Comparison of ENCODE assay signal across 23 cellular contexts in genomic region chr12:61254225-61254624, GRCh38.
"Had no signal": no experiment of that assay in that cellular context is flagged by ENCODE, and none has a peak within 500 bp of the region (broad histone marks: within the 10 kb centered on the region; RNA-seq: fewer than 3 reads in every experiment).

No MANE protein-coding gene starts in this region.

- H3K4me1 ChIP-seq: gastroesophageal sphincter, heart left ventricle, left lung, parathyroid adenoma, right lobe of liver, tibial nerve, upper lobe of left lung had no signal

- H3K9me3 ChIP-seq: gastroesophageal sphincter, neutrophil, right lobe of liver, thoracic aorta, tibial nerve, upper lobe of left lung had no signal

- H3K79me2 ChIP-seq: hepatocyte, parathyroid adenoma had no signal

- H3K27me3 ChIP-seq: gastroesophageal sphincter, heart left ventricle, hepatocyte, left lung, neutrophil, right lobe of liver, tibial nerve, upper lobe of left lung had no signal

- H3K27ac ChIP-seq: epithelial cell of prostate, gastroesophageal sphincter, heart left ventricle, hepatocyte, left lung, neutrophil, parathyroid adenoma, right lobe of liver, thoracic aorta, tibial nerve, upper lobe of left lung had no signal

- H3K4me2 ChIP-seq: hepatocyte had no signal

- H2AFZ ChIP-seq: hepatocyte, parathyroid adenoma had no signal

- H3K4me3 ChIP-seq: gastroesophageal sphincter, heart left ventricle, hepatocyte, left lung, right lobe of liver, thoracic aorta, tibial nerve, upper lobe of left lung had no signal

- H3K36me3 ChIP-seq: gastroesophageal sphincter, heart left ventricle, left lung, neutrophil, right lobe of liver, thoracic aorta, tibial nerve, upper lobe of left lung had no signal

- ATAC-seq: effector memory CD8-positive, alpha-beta T cell; esophagus mucosa; gastroesophageal sphincter; heart left ventricle; left cardiac atrium; left lung; natural killer cell; right lobe of liver; stimulated activated naive B cell treated with anti-CD40 and anti-IgM and Interleukin-4, amounts not matched to agents 10 μg/mL and 1 μg/mL and 100 μg/mL, for 72 hours had no signal

- DNase-seq: cortex of kidney; effector memory CD8-positive, alpha-beta T cell; foreskin fibroblast; heart left ventricle; left cardiac atrium; left lung; natural killer cell; right lobe of liver; small intestine; stimulated activated CD4-positive, alpha-beta T cell treated with anti-CD3 and anti-CD28 coated beads, Interleukin-15, amount 100 ng/mL, for 24 hours; stimulated activated CD4-positive, alpha-beta T cell treated with anti-CD3 and anti-CD28 coated beads, Interleukin-2, amount 100 ng/mL, for 48 hours; stimulated activated naive B cell treated with anti-CD40 and anti-IgM and Interleukin-4, amounts not matched to agents 10 μg/mL and 1 μg/mL and 100 μg/mL, for 72 hours; upper lobe of left lung had no signal

- H3K9ac ChIP-seq: parathyroid adenoma had no signal

- FAIRE-seq: islet of Langerhans, small intestine, urothelium cell line had no signal
